8 cellular contexts compared by ENCODE assay signal in the genomic region with DNA sequence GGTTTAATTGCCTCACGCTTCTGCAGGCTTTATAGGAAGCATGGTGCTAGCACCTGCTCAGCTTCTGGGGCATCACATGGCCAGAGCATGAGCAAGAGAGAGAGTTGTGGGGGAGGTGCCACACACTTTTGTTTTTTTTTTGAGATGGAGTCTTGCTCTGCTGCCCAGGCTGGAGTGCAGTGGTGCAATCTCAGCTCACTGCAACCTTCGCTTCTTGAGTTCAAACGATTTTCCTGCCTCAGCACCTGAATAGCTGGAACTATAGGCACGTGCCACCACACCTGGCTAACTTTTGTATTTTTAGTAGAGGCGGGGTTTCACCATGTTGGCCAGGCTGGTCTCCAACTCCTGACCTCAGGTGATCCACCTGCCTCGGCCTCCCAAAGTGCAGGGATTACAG.
A peak's percentile ranks its signal among the peaks of the same experiment; 100 is the strongest.
DNase-seq lines count a peak whose midpoint lies in the region; ATAC-seq lines count a peak whose summit lies in the region.
"Not testable (repeated sequence)": the region's sequence is repeated elsewhere in the genome, so short reads cannot be mapped to it uniquely, and the experiment has no call there.

No MANE protein-coding gene starts in this region.

- not testable (repeated sequence) for H3K27ac ChIP-seq in CD4-positive, CD25-positive, alpha-beta regulatory T cell (ENCODE audit: insufficient read depth, low read length, poor library complexity, severe bottlenecking)
- H3K27ac ChIP-seq in temporal lobe (ENCODE audit: low read depth, low read length) = peak overlapping the region; percentile 58

- H3K4me1 Mint-ChIP-seq in CD4-positive, CD25-positive, alpha-beta regulatory T cell = peaks cover 39 to 66% (median 45%) of the 10 kb centered on the region in 4 donors
- H3K4me1 Mint-ChIP-seq in activated CD4-positive, alpha-beta T cell treated with anti-CD3 and anti-CD28 coated beads, Interleukin-2, amount 10 ng/mL, durations not matched to agents 24 days and 14 days = peaks cover 38% of the 10 kb centered on the region
- H3K4me1 Mint-ChIP-seq in activated T-helper 1 cell treated with anti-CD3 and anti-CD28 coated beads, Interleukin-12 subunit alpha, Interleukin-12 subunit beta, Interleukin-2, Interleukin-4 antibody, amounts not matched to agents 30 ng/mL and 10 ng/mL and 1 ng/mL, durations not matched to agents 14 hours and 24 hours and 36 hours (ENCODE audit: low read depth) = peaks cover 54% of the 10 kb centered on the region
- H3K4me1 Mint-ChIP-seq in activated naive CD8-positive, alpha-beta T cell treated with anti-CD3 and anti-CD28 coated beads for 36 hours = peaks cover 49% of the 10 kb centered on the region
- peaks cover 22 to 36% of the 10 kb centered on the region in 2 donors for H3K4me1 Mint-ChIP-seq in effector memory CD8-positive, alpha-beta T cell (ENCODE audit: low read depth in 2 of 2)
- peaks cover 33 to 58% (median 52%) of the 10 kb centered on the region in 4 donors for H3K4me1 Mint-ChIP-seq in naive thymus-derived CD8-positive, alpha-beta T cell

- peaks cover 25% of the 10 kb centered on the region for H3K36me3 ChIP-seq in CD4-positive, CD25-positive, alpha-beta regulatory T cell (ENCODE audit: control insufficient read depth, insufficient read depth, low read length)

- POLR2A ChIA-PET in naive thymus-derived CD8-positive, alpha-beta T cell (lab: Charles Lee) = not testable (repeated sequence)

- peaks cover 34% of the 10 kb centered on the region for H3K4me1 ChIP-seq in CD4-positive, CD25-positive, alpha-beta regulatory T cell (ENCODE audit: control insufficient read depth, insufficient read depth, low read length, poor library complexity, severe bottlenecking)

- peaks cover 0 to 17% (median 6%) of the 10 kb centered on the region in 7 donors for H3K9me3 Mint-ChIP-seq in CD4-positive, CD25-positive, alpha-beta regulatory T cell
- H3K9me3 Mint-ChIP-seq in activated CD4-positive, alpha-beta T cell treated with anti-CD3 and anti-CD28 coated beads, Interleukin-2, amount 10 ng/mL, durations not matched to agents 24 days and 14 days = peaks cover 29% of the 10 kb centered on the region
- H3K9me3 Mint-ChIP-seq in activated T-helper 1 cell treated with anti-CD3 and anti-CD28 coated beads, Interleukin-12 subunit alpha, Interleukin-12 subunit beta, Interleukin-2, Interleukin-4 antibody, amounts not matched to agents 30 ng/mL and 10 ng/mL and 1 ng/mL, durations not matched to agents 14 hours and 24 hours and 36 hours = peaks cover 19% of the 10 kb centered on the region
- H3K9me3 Mint-ChIP-seq in activated naive CD8-positive, alpha-beta T cell treated with anti-CD3 and anti-CD28 coated beads for 36 hours = peaks cover 23% of the 10 kb centered on the region
- not testable (repeated sequence) for H3K9me3 Mint-ChIP-seq in effector memory CD8-positive, alpha-beta T cell
- H3K9me3 Mint-ChIP-seq in naive thymus-derived CD8-positive, alpha-beta T cell = peaks cover 0 to 23% (median 13%) of the 10 kb centered on the region in 9 donors

- not testable (repeated sequence) for H3K27me3 ChIP-seq in CD4-positive, CD25-positive, alpha-beta regulatory T cell (ENCODE audit: control insufficient read depth, insufficient read depth, low read length)

- not testable (repeated sequence) for DNase-seq in CD4-positive, CD25-positive, alpha-beta regulatory T cell; activated CD4-positive, alpha-beta T cell treated with anti-CD3 and anti-CD28 coated beads, Interleukin-2, amount 10 ng/mL, durations not matched to agents 24 days and 14 days; activated T-helper 1 cell treated with anti-CD3 and anti-CD28 coated beads, Interleukin-12 subunit alpha, Interleukin-12 subunit beta, Interleukin-2, Interleukin-4 antibody, amounts not matched to agents 30 ng/mL and 10 ng/mL and 1 ng/mL, durations not matched to agents 14 hours and 24 hours and 36 hours (ENCODE audit: low spot score); activated naive CD8-positive, alpha-beta T cell treated with anti-CD3 and anti-CD28 coated beads for 36 hours; effector memory CD8-positive, alpha-beta T cell; naive thymus-derived CD8-positive, alpha-beta T cell
- DNase-seq in OCI-M1 (lab: John Stamatoyannopoulos, UW) = peak; percentile 17

- H3K27me3 Mint-ChIP-seq in CD4-positive, CD25-positive, alpha-beta regulatory T cell; activated CD4-positive, alpha-beta T cell treated with anti-CD3 and anti-CD28 coated beads, Interleukin-2, amount 10 ng/mL, durations not matched to agents 24 days and 14 days; activated T-helper 1 cell treated with anti-CD3 and anti-CD28 coated beads, Interleukin-12 subunit alpha, Interleukin-12 subunit beta, Interleukin-2, Interleukin-4 antibody, amounts not matched to agents 30 ng/mL and 10 ng/mL and 1 ng/mL, durations not matched to agents 14 hours and 24 hours and 36 hours (ENCODE audit: insufficient read depth); activated naive CD8-positive, alpha-beta T cell treated with anti-CD3 and anti-CD28 coated beads for 36 hours; effector memory CD8-positive, alpha-beta T cell; naive thymus-derived CD8-positive, alpha-beta T cell: not testable (repeated sequence)

- not testable (repeated sequence) for H3K9me3 ChIP-seq in CD4-positive, CD25-positive, alpha-beta regulatory T cell (ENCODE audit: control insufficient read depth in 2 of 2, low read length in 2 of 2)

- not testable (repeated sequence) for ATAC-seq in CD4-positive, CD25-positive, alpha-beta regulatory T cell (ENCODE audit: low read depth in 2 of 2); effector memory CD8-positive, alpha-beta T cell (replicated peaks); naive thymus-derived CD8-positive, alpha-beta T cell

- peaks cover 63% of the 10 kb centered on the region for H3K36me3 Mint-ChIP-seq in CD4-positive, CD25-positive, alpha-beta regulatory T cell
- peaks cover 80% of the 10 kb centered on the region for H3K36me3 Mint-ChIP-seq in activated CD4-positive, alpha-beta T cell treated with anti-CD3 and anti-CD28 coated beads, Interleukin-2, amount 10 ng/mL, durations not matched to agents 24 days and 14 days (ENCODE audit: low read depth)
- H3K36me3 Mint-ChIP-seq in activated T-helper 1 cell treated with anti-CD3 and anti-CD28 coated beads, Interleukin-12 subunit alpha, Interleukin-12 subunit beta, Interleukin-2, Interleukin-4 antibody, amounts not matched to agents 30 ng/mL and 10 ng/mL and 1 ng/mL, durations not matched to agents 14 hours and 24 hours and 36 hours (ENCODE audit: low read depth) = peaks cover 75% of the 10 kb centered on the region
- H3K36me3 Mint-ChIP-seq in activated naive CD8-positive, alpha-beta T cell treated with anti-CD3 and anti-CD28 coated beads for 36 hours = peaks cover 84% of the 10 kb centered on the region
- peaks cover 65% of the 10 kb centered on the region for H3K36me3 Mint-ChIP-seq in effector memory CD8-positive, alpha-beta T cell (ENCODE audit: insufficient read depth)
- H3K36me3 Mint-ChIP-seq in naive thymus-derived CD8-positive, alpha-beta T cell = peaks cover 28 to 78% (median 56%) of the 10 kb centered on the region in 3 donors

- intact Hi-C loops in activated CD4-positive, alpha-beta T cell treated with anti-CD3 and anti-CD28 coated beads, Interleukin-2, amount 10 ng/mL, durations not matched to agents 24 days and 14 days (cut with micrococcal nuclease) = loop anchor here (5.0 to 10.0 kb wide), 2 partner anchors 42 to 334 kb away; no protein-coding TSS in a partner anchor
- intact Hi-C loops in activated T-helper 1 cell treated with anti-CD3 and anti-CD28 coated beads, Interleukin-12 subunit alpha, Interleukin-12 subunit beta, Interleukin-2, Interleukin-4 antibody, amounts not matched to agents 30 ng/mL and 10 ng/mL and 1 ng/mL, durations not matched to agents 14 hours and 24 hours and 36 hours (cut with micrococcal nuclease) = loop anchor here (5.0 to 10.0 kb wide), 3 partner anchors 192 to 332 kb away; partner anchors contain the start of gene RAPGEF6

- not testable (repeated sequence) for H3K4me3 ChIP-seq in CD4-positive, CD25-positive, alpha-beta regulatory T cell (ENCODE audit: low read depth, low read length)

- H3K27ac Mint-ChIP-seq in CD4-positive, CD25-positive, alpha-beta regulatory T cell = peak overlapping the region; percentile 52 to 98 (median 69)
- H3K27ac Mint-ChIP-seq in activated CD4-positive, alpha-beta T cell treated with anti-CD3 and anti-CD28 coated beads, Interleukin-2, amount 10 ng/mL, durations not matched to agents 24 days and 14 days = peak overlapping the region; percentile 48
- H3K27ac Mint-ChIP-seq in activated T-helper 1 cell treated with anti-CD3 and anti-CD28 coated beads, Interleukin-12 subunit alpha, Interleukin-12 subunit beta, Interleukin-2, Interleukin-4 antibody, amounts not matched to agents 30 ng/mL and 10 ng/mL and 1 ng/mL, durations not matched to agents 14 hours and 24 hours and 36 hours = peak overlapping the region; percentile 37
- H3K27ac Mint-ChIP-seq in activated naive CD8-positive, alpha-beta T cell treated with anti-CD3 and anti-CD28 coated beads for 36 hours = peak overlapping the region; percentile 76
- peak overlapping the region; percentile 55 to 88 for H3K27ac Mint-ChIP-seq in effector memory CD8-positive, alpha-beta T cell
- peak overlapping the region; percentile 68 to 100 (median 82) for H3K27ac Mint-ChIP-seq in naive thymus-derived CD8-positive, alpha-beta T cell

- peak overlapping the region in 2 of 4 donors; percentile 3 to 15 for H3K4me3 Mint-ChIP-seq in CD4-positive, CD25-positive, alpha-beta regulatory T cell
- not testable (repeated sequence) for H3K4me3 Mint-ChIP-seq in activated CD4-positive, alpha-beta T cell treated with anti-CD3 and anti-CD28 coated beads, Interleukin-2, amount 10 ng/mL, durations not matched to agents 24 days and 14 days; activated T-helper 1 cell treated with anti-CD3 and anti-CD28 coated beads, Interleukin-12 subunit alpha, Interleukin-12 subunit beta, Interleukin-2, Interleukin-4 antibody, amounts not matched to agents 30 ng/mL and 10 ng/mL and 1 ng/mL, durations not matched to agents 14 hours and 24 hours and 36 hours; effector memory CD8-positive, alpha-beta T cell
- H3K4me3 Mint-ChIP-seq in activated naive CD8-positive, alpha-beta T cell treated with anti-CD3 and anti-CD28 coated beads for 36 hours = peak overlapping the region; percentile 18
- peak overlapping the region in 2 of 10 donors; percentile 40 to 67 for H3K4me3 Mint-ChIP-seq in naive thymus-derived CD8-positive, alpha-beta T cell
